In genomic region chr4:37991623-37992410, GRCh38 we compare ENCODE assay signal across 20 cellular contexts. TPM values are rescaled to one million over a fixed set of nuclear protein-coding genes. Genes with fewer than 3 reads are reported as not detected.
A peak's percentile ranks its signal among the peaks of the same experiment; 100 is the strongest.
DNase-seq lines count a peak whose midpoint lies in the region; ATAC-seq and TF ChIP-seq lines count a peak whose summit lies in the region.
"Had no signal": no experiment of that assay in that cellular context is flagged by ENCODE, and none has a peak within 500 bp of the region (broad histone marks: within the 10 kb centered on the region; RNA-seq: fewer than 3 reads in every experiment).

No MANE protein-coding gene starts in this region.

- DNase-seq in heart right ventricle (no peak), left cardiac atrium (no peak), endodermal cell (peak; percentile 56), progenitor cell of endocrine pancreas (ENCODE audit: low spot score, unreplicated experiment) (no peak), uterus (no peak), osteocyte (ENCODE audit: extremely low spot score, unreplicated experiment) (no peak), medulla oblongata (ENCODE audit: extremely low spot score) (no peak), activated T-cell treated with anti-CD3 and anti-CD28 coated beads for 4 hours (no peak)
- DNase-seq: activated gamma-delta T cell treated with Interleukin-2 at 50 U/mL for 16 hours, aorta, DMS79, foreskin melanocyte, NCI-H526, PC-3, retina had no signal

- ATAC-seq in heart right ventricle, result no peak
- no peak for ATAC-seq in left cardiac atrium
- ATAC-seq: K562, PC-3 had no signal

- H3K9ac ChIP-seq in endodermal cell (ENCODE audit: extremely low read depth, low read length, poor library complexity, severe bottlenecking), result no peak overlapping the region

- no peaks in the 10 kb centered on the region for H3K36me3 ChIP-seq in heart right ventricle
- H3K36me3 ChIP-seq in endodermal cell (ENCODE audit: control insufficient read depth, insufficient read depth, low read length), result no peaks in the 10 kb centered on the region
- no peaks in the 10 kb centered on the region for H3K36me3 ChIP-seq in uterus
- H3K36me3 ChIP-seq: SJSA1, suprapubic skin had no signal

- H3K4me1 Mint-ChIP-seq in endodermal cell, result peaks cover 63% of the 10 kb centered on the region
- H3K4me1 Mint-ChIP-seq in progenitor cell of endocrine pancreas (ENCODE audit: low read depth), result peaks cover 43% of the 10 kb centered on the region
- peaks cover 23% of the 10 kb centered on the region for H3K4me1 Mint-ChIP-seq in osteocyte (ENCODE audit: unreplicated experiment)

- intact Hi-C loops in heart right ventricle (cut with DNase I), result no loop called here
- intact Hi-C loops in left cardiac atrium (cut with DNase I), result no loop called here
- intact Hi-C loops in uterus (cut with DNase I; ENCODE audit: low total_unique reads), result no loop called here

- H3K27ac Mint-ChIP-seq in endodermal cell (peak overlapping the region; percentile 72), progenitor cell of endocrine pancreas (peak overlapping the region; percentile 19), osteocyte (ENCODE audit: unreplicated experiment) (no peak overlapping the region)

- H3K4me3 ChIP-seq in heart right ventricle (no peak overlapping the region), endodermal cell (ENCODE audit: low read length) (no peak overlapping the region), uterus (no peak overlapping the region)
- H3K4me3 ChIP-seq: K562, SJSA1, suprapubic skin had no signal

- H3K27me3 Mint-ChIP-seq in endodermal cell (ENCODE audit: insufficient read depth) (no peaks in the 10 kb centered on the region), progenitor cell of endocrine pancreas (no peaks in the 10 kb centered on the region), osteocyte (ENCODE audit: unreplicated experiment) (no peaks in the 10 kb centered on the region)

- no peak overlapping the region for H3K4me3 Mint-ChIP-seq in endodermal cell
- no peak overlapping the region for H3K4me3 Mint-ChIP-seq in progenitor cell of endocrine pancreas (ENCODE audit: low read depth)
- no peak overlapping the region for H3K4me3 Mint-ChIP-seq in osteocyte (ENCODE audit: unreplicated experiment)

- TF ChIP-seq CTCF in heart right ventricle (IDR thresholded peaks at IDR 0.05) (no peak), endodermal cell (conservative IDR thresholded peaks at IDR 0.05) (no peak), progenitor cell of endocrine pancreas (IDR thresholded peaks at IDR 0.05; ENCODE audit: unreplicated experiment) (no peak), uterus (IDR thresholded peaks at IDR 0.05) (no peak), osteocyte (IDR thresholded peaks at IDR 0.05) (no peak)

- H3K27me3 ChIP-seq in heart right ventricle (no peaks in the 10 kb centered on the region), endodermal cell (ENCODE audit: control insufficient read depth, insufficient read depth, low read length, poor library complexity, severe bottlenecking) (no peaks in the 10 kb centered on the region), uterus (no peaks in the 10 kb centered on the region)
- H3K27me3 ChIP-seq: SJSA1, suprapubic skin had no signal

- H3K27ac ChIP-seq in heart right ventricle, result peak overlapping the region in 9 of 10 donors; percentile 33 to 91 (median 77)
- no peak overlapping the region for H3K27ac ChIP-seq in endodermal cell (ENCODE audit: low read depth, low read length)
- H3K27ac ChIP-seq in uterus, result peak overlapping the region; percentile 80 to 99
- H3K27ac ChIP-seq: SJSA1, suprapubic skin had no signal

- no peak for TF ChIP-seq POLR2A in uterus (IDR thresholded peaks at IDR 0.05)

- H3K36me3 Mint-ChIP-seq in endodermal cell (ENCODE audit: low read depth) (peaks cover 7% of the 10 kb centered on the region), progenitor cell of endocrine pancreas (ENCODE audit: insufficient read depth) (peaks cover 6% of the 10 kb centered on the region), osteocyte (ENCODE audit: unreplicated experiment) (no peaks in the 10 kb centered on the region)

- WGBS in heart right ventricle, 2 donors, result 86 to 94% methylated on average over 8 of the region's 8 CpGs
- 92 to 97% methylated on average over 4 to 8 of the region's 8 CpGs for WGBS in endodermal cell (ENCODE audit: insufficient coverage in 1 of 2, insufficient read length in 1 of 2), 2 experiments

- H3K9me3 ChIP-seq in heart right ventricle, result no peaks in the 10 kb centered on the region
- H3K9me3 ChIP-seq in endodermal cell (ENCODE audit: control insufficient read depth, low read length), result no peaks in the 10 kb centered on the region
- no peaks in the 10 kb centered on the region for H3K9me3 ChIP-seq in uterus
- H3K9me3 ChIP-seq: SJSA1, suprapubic skin had no signal

- H3K4me1 ChIP-seq in heart right ventricle (peaks cover 11 to 99% (median 79%) of the 10 kb centered on the region in 9 donors), endodermal cell (ENCODE audit: control insufficient read depth, insufficient read depth, low read length) (peaks cover 26% of the 10 kb centered on the region), uterus (peaks cover 5 to 13% of the 10 kb centered on the region in 2 donors)

- H3K9me3 Mint-ChIP-seq in endodermal cell (no peaks in the 10 kb centered on the region), progenitor cell of endocrine pancreas (ENCODE audit: low read depth) (peaks cover 4% of the 10 kb centered on the region), osteocyte (ENCODE audit: unreplicated experiment) (no peaks in the 10 kb centered on the region)

RNA-seq across cellular contexts. Expression of gene PTTG2, which starts 31.6 kb away (rescaled TPM):
- 1 to 10 TPM in 1 of 10 donors, under 1 TPM in 7, not detected in 2; 0.55 to 1.0 (median 0.87) TPM for total RNA-seq in heart right ventricle
- 1 to 10 TPM; 1.2 to 1.6 TPM for polyA plus RNA-seq in heart right ventricle
- total RNA-seq in left cardiac atrium, result 1 to 10 TPM in 1 of 2 donors, under 1 TPM in 1; 0.89 to 1.0 TPM
- not detected for total RNA-seq in endodermal cell
- not detected for polyA plus RNA-seq in endodermal cell (2013, experiment 1 of 2)
- polyA plus RNA-seq in endodermal cell (2013, experiment 2 of 2), result not detected
- not detected in 2 replicates for total RNA-seq in progenitor cell of endocrine pancreas
- total RNA-seq in uterus, result 1 to 10 TPM in 1 of 4 donors, under 1 TPM in 1, not detected in 2; 0.90 to 4.1 TPM
- not detected in 2 replicates for total RNA-seq in osteocyte
- total RNA-seq: endothelial cell of umbilical vein, K562, lung microvascular endothelial cell, PC-3, SJSA1, suprapubic skin had no signal
- polyA plus RNA-seq: endothelial cell of umbilical vein, K562 had no signal
